2 cellular contexts compared by ENCODE assay signal in genomic region chr19:19343016-19343362, GRCh38.
TF ChIP-seq lines count a peak whose summit lies in the region.

No MANE protein-coding gene starts in this region.

TF ChIP-seq in SK-N-SH, 30 proteins besides CTCF, POLR2A, EP300 and RAD21 (continued from another document):
- TF ChIP-seq USF1 (IDR thresholded peaks at IDR 0.05; ENCODE audit: borderline replicate concordance, low read depth) (no peak), TCF12 (IDR thresholded peaks at IDR 0.05) (no peak), YY1 (IDR thresholded peaks at IDR 0.05; ENCODE audit: low read depth) (no peak), ELF1 (IDR thresholded peaks at IDR 0.05) (no peak), USF2 (IDR thresholded peaks at IDR 0.05; ENCODE audit: borderline replicate concordance, low read depth, low read length) (no peak), SIN3A (IDR thresholded peaks at IDR 0.05; ENCODE audit: borderline replicate concordance, low read depth, low read length) (no peak), TEAD4 (IDR thresholded peaks at IDR 0.05; ENCODE audit: borderline replicate concordance, insufficient read depth) (no peak), CHD2 (IDR thresholded peaks at IDR 0.05; ENCODE audit: low read length, partially characterized antibody) (no peak), RXRA (IDR thresholded peaks at IDR 0.05; ENCODE audit: borderline replicate concordance, low read depth) (no peak)

TF ChIP-seq in IMR-90, 13 proteins besides CTCF, POLR2A, EP300 and RAD21 (continued from another document):
- TF ChIP-seq MAFK (IDR thresholded peaks at IDR 0.05; ENCODE audit: low read depth, low read length) (no peak), ELK1 (IDR thresholded peaks at IDR 0.05; ENCODE audit: borderline replicate concordance, low read depth, low read length) (no peak), RCOR1 (IDR thresholded peaks at IDR 0.05; ENCODE audit: insufficient replicate concordance, low read length) (no peak), USF2 (IDR thresholded peaks at IDR 0.05; ENCODE audit: low read depth, low read length) (no peak), BHLHE40 (IDR thresholded peaks at IDR 0.05; ENCODE audit: low read depth, low read length) (no peak), CEBPB (IDR thresholded peaks at IDR 0.05; ENCODE audit: low read depth, low read length) (no peak), CHD1 (IDR thresholded peaks at IDR 0.05; ENCODE audit: low read depth, low read length) (no peak), RFX5 (IDR thresholded peaks at IDR 0.05; ENCODE audit: low read depth, low read length) (no peak), SMC3 (IDR thresholded peaks at IDR 0.05; ENCODE audit: low read depth, low read length) (no peak), FOS (IDR thresholded peaks at IDR 0.05; ENCODE audit: low read depth, low read length) (no peak)
